Comparison of ENCODE assay signal across 9 cellular contexts in the genomic region with DNA sequence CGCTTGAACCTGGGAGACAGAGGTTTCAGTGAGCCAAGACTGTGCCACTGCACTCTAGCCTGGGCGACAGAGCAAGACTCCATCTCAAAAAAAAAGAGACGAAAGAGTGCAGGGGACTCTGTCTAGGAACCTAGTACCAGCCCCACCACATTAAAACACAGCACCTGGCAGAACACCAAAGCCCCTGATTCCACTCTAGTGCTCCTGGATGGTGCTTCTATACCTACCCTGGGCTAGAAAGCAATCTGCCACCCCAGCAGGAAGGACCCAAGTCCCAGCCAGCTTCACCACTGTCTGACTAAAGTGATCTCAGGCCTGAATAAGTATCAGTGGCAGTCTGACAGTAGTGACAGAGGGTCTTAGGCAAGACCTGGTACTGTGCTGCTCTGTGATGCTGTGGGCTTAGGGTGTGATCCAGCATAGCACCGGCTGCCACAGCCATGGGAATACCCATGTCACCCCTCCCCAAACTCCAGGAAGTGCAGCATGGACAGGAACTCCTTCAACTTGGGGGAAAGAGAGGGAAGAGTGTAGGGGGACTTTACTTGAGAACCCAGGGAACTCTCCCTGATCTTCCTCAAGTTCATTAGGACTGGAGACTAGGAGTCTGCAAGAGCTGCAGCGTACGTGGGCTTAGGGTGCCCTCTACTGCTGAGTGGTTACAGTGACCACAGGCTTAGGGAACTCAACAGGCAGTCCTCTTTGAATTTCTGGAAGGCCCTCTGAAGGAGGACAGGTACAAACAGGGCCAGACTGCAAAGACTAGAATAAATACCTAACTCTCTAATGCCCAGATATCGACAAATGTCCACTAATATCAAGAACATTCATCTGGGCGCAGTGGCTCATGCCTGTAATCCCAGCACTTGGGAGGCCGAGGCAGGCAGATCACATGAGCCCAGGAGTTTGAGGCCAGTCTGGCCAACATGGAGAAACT. TPM values are rescaled to one million over a fixed set of nuclear protein-coding genes. Genes with fewer than 3 reads are reported as not detected.
DNase-seq lines count a peak whose midpoint lies in the region; ATAC-seq, FAIRE-seq and TF ChIP-seq lines count a peak whose summit lies in the region.
"Had no signal": no experiment of that assay in that cellular context is flagged by ENCODE, and none has a peak within 500 bp of the region (broad histone marks: within the 10 kb centered on the region; RNA-seq: fewer than 3 reads in every experiment).

No MANE protein-coding gene starts in this region.

- H3K4me3 ChIP-seq in GM12875 (ENCODE audit: low read depth, low read length) (no peak overlapping the region), heart right ventricle (no peak overlapping the region), small intestine (ENCODE audit: low read depth in 1 of 2, low read length in 2 of 2) (no peak overlapping the region)

- no peak overlapping the region for H3K27ac Mint-ChIP-seq in activated naive CD4-positive, alpha-beta T cell treated with anti-CD3 and anti-CD28 coated beads, Interleukin-2, amount 50 U/mL, for 72 hours

- no peak for FAIRE-seq in small intestine (lab: Jason Lieb, UNC)
- FAIRE-seq: islet of Langerhans had no signal

- no peaks in the 10 kb centered on the region for H3K36me3 ChIP-seq in heart right ventricle
- no peaks in the 10 kb centered on the region for H3K36me3 ChIP-seq in small intestine (ENCODE audit: control insufficient read depth in 2 of 2, insufficient read depth in 2 of 2, low read length in 2 of 2)

- H3K36me3 Mint-ChIP-seq in activated naive CD4-positive, alpha-beta T cell treated with anti-CD3 and anti-CD28 coated beads, Interleukin-2, amount 50 U/mL, for 72 hours: no peaks in the 10 kb centered on the region

- WGBS in heart right ventricle, 2 donors: 63 to 69% methylated on average over 9 of the region's 9 CpGs
- 71 to 81% (median 71%) methylated on average over 9 of the region's 9 CpGs for WGBS in small intestine, 3 donors

- no peak overlapping the region for H3K27ac ChIP-seq in heart right ventricle
- no peak overlapping the region for H3K27ac ChIP-seq in small intestine (ENCODE audit: low read depth in 1 of 2, low read length in 1 of 2)

- H3K4me1 ChIP-seq in heart right ventricle (no peaks in the 10 kb centered on the region), small intestine (ENCODE audit: control insufficient read depth in 2 of 2, insufficient read depth in 1 of 2, low read depth in 1 of 2, low read length in 1 of 2) (no peaks in the 10 kb centered on the region)

- TF ChIP-seq CTCF in GM12875 (IDR thresholded peaks at IDR 0.05; ENCODE audit: borderline replicate concordance, insufficient read depth, low read depth, low read length): peak; percentile 81
- peak; percentile 11 to 81 (median 64) for TF ChIP-seq CTCF in heart right ventricle (IDR thresholded peaks at IDR 0.05)

- ATAC-seq in activated naive CD4-positive, alpha-beta T cell treated with anti-CD3 and anti-CD28 coated beads, Interleukin-2, amount 50 U/mL, for 72 hours: peak; percentile 97 to 98
- peak; percentile 70 to 89 (median 80) for ATAC-seq in heart right ventricle

- DNase-seq in NCI-H1092 treated with DMSO at 0.1 percent for 48 hours (lab: John Stamatoyannopoulos, UW) (peak; percentile 58), SKM-1 (lab: John Stamatoyannopoulos, UW; ENCODE audit: unreplicated experiment) (peak; percentile 91), heart right ventricle (peak; percentile 35 to 57), small intestine (peak; percentile 81), mesenteric fat pad (ENCODE audit: low spot score) (no peak), T1000 (lab: John Stamatoyannopoulos, UW) (no peak)
- DNase-seq in activated naive CD4-positive, alpha-beta T cell treated with anti-CD3 and anti-CD28 coated beads, Interleukin-2, amount 50 U/mL, for 72 hours (ENCODE audit: low spot score in 2 of 2): peak; percentile 59 to 69

- H3K27me3 ChIP-seq in heart right ventricle (peaks cover 0 to 9% (median 0%) of the 10 kb centered on the region in 7 donors), small intestine (ENCODE audit: control insufficient read depth in 2 of 2, insufficient read depth in 2 of 2, low read length in 2 of 2) (no peaks in the 10 kb centered on the region)

- intact Hi-C loops in heart right ventricle (cut with DNase I): loop anchor here in 8 of 10 donors (1.0 to 10.0 kb wide), 7 partner anchors 130 to 203 kb away; no protein-coding TSS in a partner anchor

- peaks cover 0 to 7% (median 0%) of the 10 kb centered on the region in 11 donors for H3K9me3 ChIP-seq in heart right ventricle
- no peaks in the 10 kb centered on the region for H3K9me3 ChIP-seq in small intestine (ENCODE audit: control insufficient read depth, low read depth)

- no peaks in the 10 kb centered on the region for H3K9me3 Mint-ChIP-seq in activated naive CD4-positive, alpha-beta T cell treated with anti-CD3 and anti-CD28 coated beads, Interleukin-2, amount 50 U/mL, for 72 hours

RNA-seq across cellular contexts. Expression of gene RNF43, which starts 30.0 kb away (rescaled TPM):
- 1 to 10 TPM; 2.5 to 2.9 TPM for total RNA-seq in activated naive CD4-positive, alpha-beta T cell treated with anti-CD3 and anti-CD28 coated beads, Interleukin-2, amount 50 U/mL, for 72 hours
- total RNA-seq in heart right ventricle: 1 to 10 TPM; 1.5 to 6.1 (median 3.7) TPM
- 1 to 10 TPM in 1 of 2 donors, under 1 TPM in 1; 0.86 to 1.2 TPM for polyA plus RNA-seq in heart right ventricle
- 10 to 100 TPM in 1 of 3 donors, 1 to 10 TPM in 2; 3.5 to 25.8 (median 5.6) TPM for polyA plus RNA-seq in small intestine
- not detected for total RNA-seq in mesenteric fat pad

RNA-seq across cellular contexts. Expression of gene HSF5, which starts 40.9 kb away (rescaled TPM):
- 1 to 10 TPM; 2.0 to 3.9 TPM for total RNA-seq in activated naive CD4-positive, alpha-beta T cell treated with anti-CD3 and anti-CD28 coated beads, Interleukin-2, amount 50 U/mL, for 72 hours
- total RNA-seq in heart right ventricle (under 1 TPM in 3 of 10 donors, not detected in 7; 0.04 to 0.14 (median 0.05) TPM), mesenteric fat pad (0.06 TPM)
- polyA plus RNA-seq in heart right ventricle (not detected), small intestine (under 1 TPM in 1 of 3 donors, not detected in 2; 0.03 TPM)

Comparison
In these comparisons a context has a peak if more than half of its experiments do, and no peak if none do; other contexts are left out.
1. DNase-seq: peak in NCI-H1092 treated with DMSO at 0.1 percent for 48 hours (single experiment), SKM-1 (single experiment), activated naive CD4-positive, alpha-beta T cell treated with anti-CD3 and anti-CD28 coated beads, Interleukin-2, amount 50 U/mL, for 72 hours (2 of 2), heart right ventricle (2 of 2) and small intestine (single experiment); none in mesenteric fat pad (single experiment) and T1000 (single experiment).